Comparison of ENCODE assay signal across 8 cellular contexts in genomic region chr12:6141048-6141447, GRCh38. TPM values are rescaled to one million over a fixed set of nuclear protein-coding genes. Genes with fewer than 3 reads are reported as not detected.
A peak's percentile ranks its signal among the peaks of the same experiment; 100 is the strongest.
DNase-seq lines count a peak whose midpoint lies in the region; FAIRE-seq and TF ChIP-seq lines count a peak whose summit lies in the region.
"Had no signal": no experiment of that assay in that cellular context is flagged by ENCODE, and none has a peak within 500 bp of the region (broad histone marks: within the 10 kb centered on the region; RNA-seq: fewer than 3 reads in every experiment).

No MANE protein-coding gene starts in this region.

- peaks cover 2% of the 10 kb centered on the region for H3K36me3 Mint-ChIP-seq in astrocyte (ENCODE audit: low read depth, unreplicated experiment)
- H3K36me3 Mint-ChIP-seq in progenitor cell of endocrine pancreas (ENCODE audit: insufficient read depth) = no peaks in the 10 kb centered on the region

- H3K36me3 ChIP-seq in astrocyte (ENCODE audit: insufficient read depth, low read length) (no peaks in the 10 kb centered on the region), subcutaneous abdominal adipose tissue (ENCODE audit: control insufficient read depth in 5 of 5, insufficient read depth in 5 of 5, low read length in 5 of 5) (no peaks in the 10 kb centered on the region)

- H3K4me1 ChIP-seq in astrocyte (ENCODE audit: insufficient read depth, low read length) = no peaks in the 10 kb centered on the region
- H3K4me1 ChIP-seq in subcutaneous abdominal adipose tissue (ENCODE audit: control insufficient read depth in 5 of 5, insufficient read depth in 5 of 5, low read length in 5 of 5) = peaks cover 5 to 38% (median 28%) of the 10 kb centered on the region in 5 donors

- no peaks in the 10 kb centered on the region for H3K79me2 ChIP-seq in astrocyte (ENCODE audit: insufficient read depth, low read length)

- TF ChIP-seq CTCF in astrocyte (IDR thresholded peaks at IDR 0.05; ENCODE audit: insufficient read depth, low read depth, low read length) (no peak), progenitor cell of endocrine pancreas (IDR thresholded peaks at IDR 0.05; ENCODE audit: unreplicated experiment) (no peak)

- H3K27me3 ChIP-seq in astrocyte (ENCODE audit: insufficient read depth, low read length) = no peaks in the 10 kb centered on the region
- H3K27me3 ChIP-seq in subcutaneous abdominal adipose tissue (ENCODE audit: control insufficient read depth in 5 of 5, insufficient read depth in 4 of 5, low read length in 5 of 5) = peaks cover 0 to 2% (median 0%) of the 10 kb centered on the region in 5 donors

- no peak overlapping the region for H3K4me3 ChIP-seq in astrocyte (ENCODE audit: insufficient read depth, low read depth, low read length)
- no peak overlapping the region for H3K4me3 ChIP-seq in subcutaneous abdominal adipose tissue (ENCODE audit: low read depth in 1 of 5, low read length in 5 of 5)

- H3K9me3 ChIP-seq in astrocyte (ENCODE audit: insufficient read depth, low read depth, low read length) = no peaks in the 10 kb centered on the region
- peaks cover 0 to 6% (median 4%) of the 10 kb centered on the region in 5 donors for H3K9me3 ChIP-seq in subcutaneous abdominal adipose tissue (ENCODE audit: control insufficient read depth in 5 of 5, low read length in 5 of 5)

- peak overlapping the region; percentile 19 for H3K4me2 ChIP-seq in astrocyte (ENCODE audit: low read length)

- H3K27me3 Mint-ChIP-seq in astrocyte (ENCODE audit: low read depth, unreplicated experiment) = peaks cover 3% of the 10 kb centered on the region
- no peaks in the 10 kb centered on the region for H3K27me3 Mint-ChIP-seq in progenitor cell of endocrine pancreas

- no peak overlapping the region for H3K9ac ChIP-seq in astrocyte (ENCODE audit: low read length)
- H3K9ac ChIP-seq in subcutaneous abdominal adipose tissue (ENCODE audit: low read length in 5 of 5) = no peak overlapping the region

- peaks cover 4% of the 10 kb centered on the region for H3K9me3 Mint-ChIP-seq in astrocyte (ENCODE audit: unreplicated experiment)
- H3K9me3 Mint-ChIP-seq in progenitor cell of endocrine pancreas (ENCODE audit: low read depth) = peaks cover 12% of the 10 kb centered on the region

- in situ Hi-C loops in ACHN (cut with HindIII; ENCODE audit: low pct_ligation_motif_present, low pct_unique_long_range_greater_than_20kb, low sequenced_read_pairs) = no loop called here

- peaks cover 7% of the 10 kb centered on the region for H3K4me1 Mint-ChIP-seq in astrocyte (ENCODE audit: low read depth, unreplicated experiment)
- no peaks in the 10 kb centered on the region for H3K4me1 Mint-ChIP-seq in progenitor cell of endocrine pancreas (ENCODE audit: low read depth)

- DNase-seq in SIG-M5 (lab: John Stamatoyannopoulos, UW) (peak; percentile 77), astrocyte (ENCODE audit: low read depth) (no peak), midbrain (lab: John Stamatoyannopoulos, UW) (peak; percentile 19), progenitor cell of endocrine pancreas (ENCODE audit: low spot score, unreplicated experiment) (no peak), ACHN (no peak), foreskin melanocyte (no peak)
- DNase-seq: H9 had no signal

- H2AFZ ChIP-seq in astrocyte (ENCODE audit: low read depth, low read length) = no peak overlapping the region

- H3K4me3 Mint-ChIP-seq in astrocyte (ENCODE audit: unreplicated experiment) (no peak overlapping the region), progenitor cell of endocrine pancreas (ENCODE audit: low read depth) (no peak overlapping the region)
- H3K4me3 Mint-ChIP-seq: H9 had no signal

- no peak for FAIRE-seq in astrocyte (lab: Jason Lieb, UNC)

- H3K27ac ChIP-seq in astrocyte (ENCODE audit: low read depth, low read length) (no peak overlapping the region), subcutaneous abdominal adipose tissue (ENCODE audit: low read depth, low read length) (peak overlapping the region; percentile 27)

- H4K20me1 ChIP-seq in astrocyte (ENCODE audit: insufficient read depth, low read length) = no peaks in the 10 kb centered on the region

- H3K27ac Mint-ChIP-seq in astrocyte (ENCODE audit: unreplicated experiment) (peak overlapping the region; percentile 34), progenitor cell of endocrine pancreas (no peak overlapping the region)

RNA-seq across cellular contexts. Expression of gene VWF, which starts 16.6 kb away (rescaled TPM):
- total RNA-seq in astrocyte = 0.23 and 0.82 TPM in 2 replicates
- 0.10 and 0.22 TPM in 2 replicates for total RNA-seq in progenitor cell of endocrine pancreas

RNA-seq across cellular contexts. Expression of gene CD9, which starts 59.2 kb away (rescaled TPM):
- total RNA-seq in astrocyte (46.0 and 52.2 TPM in 2 replicates), progenitor cell of endocrine pancreas (6.0 and 10.8 TPM in 2 replicates)

Comparison
In these comparisons a context has a peak if more than half of its experiments do, and no peak if none do; other contexts are left out.
1. DNase-seq: peak in SIG-M5 (single experiment) and midbrain (single experiment); none in astrocyte (single experiment), progenitor cell of endocrine pancreas (single experiment), ACHN (single experiment) and foreskin melanocyte (single experiment).